In genomic region chr22:25119609-25120008, GRCh38 we compare ENCODE assay signal across 14 cellular contexts.
DNase-seq lines count a peak whose midpoint lies in the region; ATAC-seq and TF ChIP-seq lines count a peak whose summit lies in the region.
"Had no signal": no experiment of that assay in that cellular context is flagged by ENCODE, and none has a peak within 500 bp of the region (broad histone marks: within the 10 kb centered on the region; RNA-seq: fewer than 3 reads in every experiment).

No MANE protein-coding gene starts in this region.

- peak overlapping the region in 8 of 11 experiments; percentile 52 to 73 (median 62); a peak in 15 of 22 replicates for H3K4me2 ChIP-seq in BLaER1 treated with 17β-estradiol and CSF1 and Interleukin-3, amounts not matched to agents 10 nM and 100 nM

- no peak for DNase-seq in SJCRH30
- no peak for DNase-seq in glutamatergic neuron
- no peak for DNase-seq in prostate gland (ENCODE audit: low spot score)
- no peak for DNase-seq in GM13977 (ENCODE audit: low spot score)
- no peak for DNase-seq in T-helper 9 cell
- DNase-seq: activated CD4-positive, alpha-beta T cell treated with anti-CD3 and anti-CD28 coated beads, Interleukin-2, amount 10 ng/mL, durations not matched to agents 24 days and 14 days; activated T-cell treated with anti-CD3 and anti-CD28 coated beads, Interleukin-2, amount 50 U/mL, for 72 hours; AML-193; effector CD4-positive, alpha-beta T cell; MG63; T-helper 1 cell had no signal

- H3K27me3 Mint-ChIP-seq in glutamatergic neuron (ENCODE audit: unreplicated experiment) = peaks cover 3% of the 10 kb centered on the region
- H3K27me3 Mint-ChIP-seq: activated CD4-positive, alpha-beta T cell treated with anti-CD3 and anti-CD28 coated beads, Interleukin-2, amount 10 ng/mL, durations not matched to agents 24 days and 14 days had no signal

- intact Hi-C loops in prostate gland (cut with DNase I) = no loop called here

- ATAC-seq in GM19023 (IDR thresholded peaks at IDR 0.05; ENCODE audit: unreplicated experiment) (no peak), GM21619 (IDR thresholded peaks at IDR 0.05; ENCODE audit: unreplicated experiment) (no peak)
- ATAC-seq: activated T-cell treated with anti-CD3 and anti-CD28 coated beads, Interleukin-2, amount 50 U/mL, for 72 hours had no signal

- no peaks in the 10 kb centered on the region for H3K36me3 ChIP-seq in BLaER1 treated with 17β-estradiol and CSF1 and Interleukin-3, amounts not matched to agents 10 nM and 100 nM
- peaks cover 17% of the 10 kb centered on the region for H3K36me3 ChIP-seq in SJCRH30
- no peaks in the 10 kb centered on the region for H3K36me3 ChIP-seq in prostate gland
- H3K36me3 ChIP-seq: MG63 had no signal

- no peak for TF ChIP-seq POLR2A in prostate gland (IDR thresholded peaks at IDR 0.05)

- TF ChIP-seq CTCF in glutamatergic neuron (IDR thresholded peaks at IDR 0.05; ENCODE audit: partially characterized antibody, unreplicated experiment) = no peak
- no peak for TF ChIP-seq CTCF in prostate gland (IDR thresholded peaks at IDR 0.05)
- no peak for TF ChIP-seq CTCF in GM13977 (IDR thresholded peaks at IDR 0.05; ENCODE audit: extremely low read depth, insufficient read depth, missing control alignments)

- no peak overlapping the region for H3K4me3 ChIP-seq in BLaER1 treated with 17β-estradiol and CSF1 and Interleukin-3, amounts not matched to agents 10 nM and 100 nM
- H3K4me3 ChIP-seq in SJCRH30 (no peak overlapping the region), prostate gland (no peak overlapping the region)
- H3K4me3 ChIP-seq: MG63 had no signal

- peaks cover 9 to 31% (median 22%) of the 10 kb centered on the region in 10 experiments for H3K4me1 ChIP-seq in BLaER1 treated with 17β-estradiol and CSF1 and Interleukin-3, amounts not matched to agents 10 nM and 100 nM
- H3K4me1 ChIP-seq in SJCRH30 = peaks cover 37% of the 10 kb centered on the region
- peaks cover 8% of the 10 kb centered on the region for H3K4me1 ChIP-seq in prostate gland (replicated peaks)

- no peaks in the 10 kb centered on the region for H3K27me3 ChIP-seq in BLaER1 treated with 17β-estradiol and CSF1 and Interleukin-3, amounts not matched to agents 10 nM and 100 nM
- H3K27me3 ChIP-seq in SJCRH30 = no peaks in the 10 kb centered on the region
- no peaks in the 10 kb centered on the region for H3K27me3 ChIP-seq in prostate gland (replicated peaks; ENCODE audit: insufficient read depth)
- H3K27me3 ChIP-seq: MG63 had no signal

- no peaks in the 10 kb centered on the region for H4K20me1 ChIP-seq in BLaER1 treated with 17β-estradiol and CSF1 and Interleukin-3, amounts not matched to agents 10 nM and 100 nM

- H3K27ac Mint-ChIP-seq in glutamatergic neuron (ENCODE audit: unreplicated experiment) = peak overlapping the region; percentile 8
- H3K27ac Mint-ChIP-seq: activated CD4-positive, alpha-beta T cell treated with anti-CD3 and anti-CD28 coated beads, Interleukin-2, amount 10 ng/mL, durations not matched to agents 24 days and 14 days; activated T-cell treated with anti-CD3 and anti-CD28 coated beads, Interleukin-2, amount 50 U/mL, for 72 hours had no signal

- H3K9me3 ChIP-seq in BLaER1 treated with 17β-estradiol and CSF1 and Interleukin-3, amounts not matched to agents 10 nM and 100 nM (replicated peaks in 1 of 11) = peaks cover 0 to 7% (median 0%) of the 10 kb centered on the region in 11 experiments; a peak in 5 of 22 replicates
- H3K9me3 ChIP-seq in SJCRH30 (replicated peaks) = no peaks in the 10 kb centered on the region; the same call in 1 of the 2 replicates
- H3K9me3 ChIP-seq in prostate gland = no peaks in the 10 kb centered on the region
- H3K9me3 ChIP-seq: MG63 had no signal

- 58% methylated on average over 2 of the region's 2 CpGs for WGBS in prostate gland

- H3K4me3 Mint-ChIP-seq in glutamatergic neuron (ENCODE audit: unreplicated experiment) = no peak overlapping the region
- H3K4me3 Mint-ChIP-seq: activated CD4-positive, alpha-beta T cell treated with anti-CD3 and anti-CD28 coated beads, Interleukin-2, amount 10 ng/mL, durations not matched to agents 24 days and 14 days; activated T-cell treated with anti-CD3 and anti-CD28 coated beads, Interleukin-2, amount 50 U/mL, for 72 hours had no signal

- in situ Hi-C loops in GM13977 (cut with MboI; ENCODE audit: low pct_unique_long_range_greater_than_20kb, low sequenced_read_pairs, unreplicated experiment) = no loop called here

- peaks cover 5% of the 10 kb centered on the region for H3K36me3 Mint-ChIP-seq in glutamatergic neuron (ENCODE audit: unreplicated experiment)

- H3K9me3 Mint-ChIP-seq in glutamatergic neuron (ENCODE audit: unreplicated experiment) = peaks cover 5% of the 10 kb centered on the region

- H3K27ac ChIP-seq in BLaER1 treated with 17β-estradiol and CSF1 and Interleukin-3, amounts not matched to agents 10 nM and 100 nM = no peak overlapping the region
- H3K27ac ChIP-seq in SJCRH30 = peak overlapping the region; percentile 94
- H3K27ac ChIP-seq in prostate gland = peak overlapping the region; percentile 71 to 76

- H3K4me1 Mint-ChIP-seq in glutamatergic neuron (ENCODE audit: low read depth, unreplicated experiment) = peaks cover 24% of the 10 kb centered on the region
- H3K4me1 Mint-ChIP-seq: activated CD4-positive, alpha-beta T cell treated with anti-CD3 and anti-CD28 coated beads, Interleukin-2, amount 10 ng/mL, durations not matched to agents 24 days and 14 days had no signal

- H3K9ac ChIP-seq in BLaER1 treated with 17β-estradiol and CSF1 and Interleukin-3, amounts not matched to agents 10 nM and 100 nM = no peak overlapping the region

Comparison
In these comparisons a context has a peak if more than half of its experiments do, and no peak if none do; other contexts are left out.
1. H3K27ac ChIP-seq: peak in SJCRH30 (single experiment) and prostate gland (2 of 2); none in BLaER1 treated with 17β-estradiol and CSF1 and Interleukin-3, amounts not matched to agents 10 nM and 100 nM (0 of 11).